Comparison of ENCODE assay signal across 31 cellular contexts in genomic region chr11:84036664-84037194, GRCh38.
"Had no signal": no experiment of that assay in that cellular context is flagged by ENCODE, and none has a peak within 500 bp of the region (broad histone marks: within the 10 kb centered on the region; RNA-seq: fewer than 3 reads in every experiment).

No MANE protein-coding gene starts in this region.

- H3K27me3 ChIP-seq: body of pancreas, brain microvascular endothelial cell, breast epithelium had no signal

- H3K4me3 ChIP-seq: body of pancreas, breast epithelium had no signal

- ATAC-seq: activated CD8-positive, alpha-beta T cell treated with anti-CD3 and anti-CD28 coated beads for 36 hours; activated naive CD8-positive, alpha-beta T cell treated with anti-CD3 and anti-CD28 coated beads, Interleukin-2, amount 50 U/mL, for 24 hours; activated T-cell treated with anti-CD3 and anti-CD28 coated beads, Interleukin-2, amount 50 U/mL, for 4 hours; activated T-cell treated with anti-CD3 and anti-CD28 coated beads, Interleukin-2, amount 50 U/mL, for 72 hours; activated T-helper 17 cell treated with anti-CD3 and anti-CD28 coated beads, Interleukin-2, amount 50 U/mL, for 72 hours; body of pancreas had no signal

- H3K4me1 ChIP-seq: body of pancreas, breast epithelium had no signal

- H3K9me3 ChIP-seq: body of pancreas had no signal

- H3K36me3 ChIP-seq: brain microvascular endothelial cell, breast epithelium had no signal

- H3K27ac ChIP-seq: body of pancreas, brain microvascular endothelial cell, breast epithelium, VCaP had no signal

- DNase-seq: activated B cell treated with CpG ODN at 0.5 μM for 24 hours; activated CD4-positive, alpha-beta memory T cell treated with anti-CD3 and anti-CD28 coated beads for 36 hours; activated CD4-positive, alpha-beta T cell treated with anti-CD3 and anti-CD28 coated beads for 4 hours; activated CD4-positive, alpha-beta T cell treated with anti-CD3 and anti-CD28 coated beads, Interleukin-2, amount 10 ng/mL, durations not matched to agents 24 days and 14 days; activated CD4-positive, alpha-beta T cell treated with anti-CD3 and anti-CD28 coated beads, Interleukin-2, amount 50 U/mL, for 1 hour; activated CD4-positive, alpha-beta T cell treated with anti-CD3 and anti-CD28 coated beads, Interleukin-2, amount 50 U/mL, for 4 hours; activated CD4-positive, CD25-positive, alpha-beta regulatory T cell treated with anti-CD3 and anti-CD28 coated beads, Interleukin-2, amount 50 U/mL, for 72 hours; activated CD8-positive, alpha-beta memory T cell treated with anti-CD3 and anti-CD28 coated beads, Interleukin-2, amount 50 U/mL, for 4 hours; activated CD8-positive, alpha-beta T cell treated with anti-CD3 and anti-CD28 coated beads for 36 hours; activated effector memory CD4-positive, alpha-beta T cell treated with anti-CD3 and anti-CD28 coated beads, Interleukin-2, amount 50 U/mL, for 16 hours; activated gamma-delta T cell treated with Interleukin-2 at 50 U/mL for 16 hours; activated naive CD4-positive, alpha-beta T cell; activated naive CD4-positive, alpha-beta T cell treated with anti-CD3 and anti-CD28 coated beads for 36 hours; activated naive CD4-positive, alpha-beta T cell treated with anti-CD3 and anti-CD28 coated beads, Interleukin-2, amount 50 U/mL, for 16 hours; activated naive CD8-positive, alpha-beta T cell treated with anti-CD3 and anti-CD28 coated beads, Interleukin-2, amount 10 ng/mL, durations not matched to agents 7 days and 5 days; activated naive CD8-positive, alpha-beta T cell treated with anti-CD3 and anti-CD28 coated beads, Interleukin-2, amount 50 U/mL, for 24 hours; activated T-cell treated with anti-CD3 and anti-CD28 coated beads for 4 hours; activated T-cell treated with anti-CD3 and anti-CD28 coated beads, Interleukin-2, amount 50 U/mL, for 1 hour; activated T-cell treated with anti-CD3 and anti-CD28 coated beads, Interleukin-2, amount 50 U/mL, for 4 hours; activated T-cell treated with anti-CD3 and anti-CD28 coated beads, Interleukin-2, amount 50 U/mL, for 72 hours; amniotic stem cell; aorta; body of pancreas; brain microvascular endothelial cell; central memory CD4-positive, alpha-beta T cell; T-helper 1 cell; T-helper 2 cell; T-helper 9 cell had no signal
